ENCODE assay signal across 1 cellular context in genomic region chr4:8315343-8316250, GRCh38.
TF ChIP-seq lines count a peak whose summit lies in the region.

No MANE protein-coding gene starts in this region.

TF ChIP-seq in HepG2, 621 proteins besides CTCF, POLR2A, EP300 and RAD21 (continued from another document and continues in another):
- TF ChIP-seq TFE3 (CRISPR knock-in tag; IDR thresholded peaks at IDR 0.05), result no peak
- TF ChIP-seq HBP1 (CRISPR knock-in tag; IDR thresholded peaks at IDR 0.05; ENCODE audit: low read depth), result no peak
- no peak for TF ChIP-seq SIN3B (IDR thresholded peaks at IDR 0.05; ENCODE audit: low read length)
- no peak for TF ChIP-seq ATF7 (IDR thresholded peaks at IDR 0.05)
- TF ChIP-seq ATF7 (CRISPR knock-in tag; IDR thresholded peaks at IDR 0.05), result no peak
- no peak for TF ChIP-seq AHR (CRISPR knock-in tag; IDR thresholded peaks at IDR 0.05)
- TF ChIP-seq RXRA (CRISPR knock-in tag; IDR thresholded peaks at IDR 0.05), result peak; percentile 51; the same call in 1 of the 2 replicates
- no peak for TF ChIP-seq MED8 (CRISPR knock-in tag; IDR thresholded peaks at IDR 0.05; ENCODE audit: insufficient replicate concordance)
- no peak for TF ChIP-seq HOXA7 (CRISPR knock-in tag; IDR thresholded peaks at IDR 0.05)
- TF ChIP-seq ZNF569 (CRISPR knock-in tag; IDR thresholded peaks at IDR 0.05; ENCODE audit: borderline replicate concordance), result no peak
- TF ChIP-seq ARID5B (CRISPR knock-in tag; IDR thresholded peaks at IDR 0.05), result 0 out of 2 replicates have a peak, but pooled peaks have one; percentile 15
- no peak for TF ChIP-seq ETV6 (CRISPR knock-in tag; conservative IDR thresholded peaks at IDR 0.05)
- TF ChIP-seq GABPB1 (CRISPR knock-in tag; IDR thresholded peaks at IDR 0.05), result no peak
- no peak for TF ChIP-seq ZNF570 (CRISPR knock-in tag; IDR thresholded peaks at IDR 0.05; ENCODE audit: borderline replicate concordance)
- TF ChIP-seq ARNT2 (CRISPR knock-in tag; IDR thresholded peaks at IDR 0.05; ENCODE audit: low read depth), result no peak
- no peak for TF ChIP-seq ZNF644 (CRISPR knock-in tag; IDR thresholded peaks at IDR 0.05; ENCODE audit: low read depth)
- TF ChIP-seq NR2F1 (CRISPR knock-in tag; IDR thresholded peaks at IDR 0.05), result 0 out of 4 replicates have a peak, but pooled peaks of 1 of the 2 experiments have one; percentile 52
- TF ChIP-seq PRDM4 (CRISPR knock-in tag; IDR thresholded peaks at IDR 0.05; ENCODE audit: borderline replicate concordance), result no peak
- 0 out of 2 replicates have a peak, but pooled peaks have one; percentile 36 for TF ChIP-seq MAX (IDR thresholded peaks at IDR 0.05)
- TF ChIP-seq KAT2B (IDR thresholded peaks at IDR 0.05; ENCODE audit: borderline replicate concordance, low read depth, low read length), result no peak
- TF ChIP-seq STAG1 (CRISPR knock-in tag; IDR thresholded peaks at IDR 0.05), result no peak
- peak; percentile 85 for TF ChIP-seq HNRNPL (IDR thresholded peaks at IDR 0.05; ENCODE audit: low read depth, low read length)
- no peak for TF ChIP-seq AKNA (CRISPR knock-in tag; IDR thresholded peaks at IDR 0.05; ENCODE audit: borderline replicate concordance)
- TF ChIP-seq ATF7-NPFF (CRISPR knock-in tag; IDR thresholded peaks at IDR 0.05; ENCODE audit: low read depth), result no peak
- TF ChIP-seq NCOA1 (CRISPR knock-in tag; IDR thresholded peaks at IDR 0.05), result no peak
- no peak for TF ChIP-seq KLF9 (CRISPR knock-in tag; IDR thresholded peaks at IDR 0.05; ENCODE audit: low read depth)
- TF ChIP-seq KAT8 (CRISPR knock-in tag; IDR thresholded peaks at IDR 0.05), result no peak
- no peak for TF ChIP-seq ZNF780A (CRISPR knock-in tag; IDR thresholded peaks at IDR 0.05)
- no peak for TF ChIP-seq ATF3 (CRISPR knock-in tag; IDR thresholded peaks at IDR 0.05)
- TF ChIP-seq FUBP1 (CRISPR knock-in tag; IDR thresholded peaks at IDR 0.05; ENCODE audit: borderline replicate concordance), result no peak
- TF ChIP-seq SOX6 (IDR thresholded peaks at IDR 0.05), result no peak
- TF ChIP-seq SOX6 (CRISPR knock-in tag; IDR thresholded peaks at IDR 0.05), result no peak
- TF ChIP-seq ZNF441 (CRISPR knock-in tag; IDR thresholded peaks at IDR 0.05; ENCODE audit: borderline replicate concordance), result no peak
- no peak for TF ChIP-seq GATAD2A (CRISPR knock-in tag; IDR thresholded peaks at IDR 0.05)
- no peak for TF ChIP-seq ZNF619 (CRISPR knock-in tag; IDR thresholded peaks at IDR 0.05)
- no peak for TF ChIP-seq PHF5A (CRISPR knock-in tag; IDR thresholded peaks at IDR 0.05; ENCODE audit: low read depth, unreplicated experiment)
- TF ChIP-seq CSRNP1 (CRISPR knock-in tag; IDR thresholded peaks at IDR 0.05), result no peak
- TF ChIP-seq GLMP (CRISPR knock-in tag; IDR thresholded peaks at IDR 0.05; ENCODE audit: borderline replicate concordance), result no peak
- no peak for TF ChIP-seq ELF3 (CRISPR knock-in tag; IDR thresholded peaks at IDR 0.05)
- TF ChIP-seq SMAD9 (CRISPR knock-in tag; IDR thresholded peaks at IDR 0.05), result no peak
- no peak for TF ChIP-seq ZBTB1 (CRISPR knock-in tag; IDR thresholded peaks at IDR 0.05; ENCODE audit: borderline replicate concordance)
- TF ChIP-seq HCFC1 (IDR thresholded peaks at IDR 0.05; ENCODE audit: low read depth, low read length), result no peak
